Comparison of ENCODE assay signal across 35 cellular contexts in the genomic region with DNA sequence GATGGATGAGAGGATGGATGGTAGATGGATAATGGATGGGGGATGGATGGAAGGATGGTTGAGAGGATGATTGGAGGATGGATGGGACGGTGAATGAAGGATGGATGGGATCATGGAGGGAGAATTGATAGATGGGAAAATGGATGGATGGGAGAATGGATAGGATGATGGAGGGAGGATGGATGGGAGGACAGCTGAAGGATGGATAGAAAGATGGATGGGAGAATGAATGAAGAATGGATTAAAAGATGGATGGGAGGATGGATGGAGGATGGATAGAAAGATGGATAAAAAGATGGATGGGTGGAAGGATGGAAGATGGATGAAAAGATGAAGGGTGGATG.
"Had no signal": no experiment of that assay in that cellular context is flagged by ENCODE, and none has a peak within 500 bp of the region (broad histone marks: within the 10 kb centered on the region; RNA-seq: fewer than 3 reads in every experiment).

No MANE protein-coding gene starts in this region.

- H3K9me3 ChIP-seq: MG63 had no signal

- H3K4me3 ChIP-seq: MG63 had no signal

- DNase-seq: Kasumi-1, MG63, MM.1S, MV-4-11, NCI-H1048, NCI-H1092, NCI-H1092 treated with DMSO at 0.1 percent for 48 hours, NCI-H1105, NCI-H1105 treated with DMSO at 0.1 percent for 48 hours, NCI-H1417, NCI-H1417 treated with DMSO at 0.1 percent for 48 hours, NCI-H1436, NCI-H1436 treated with DMSO at 0.1 percent for 48 hours, NCI-H146, NCI-H1694, NCI-H1694 treated with DMSO at 0.1 percent for 48 hours, NCI-H187, NCI-H187 treated with DMSO at 0.1 percent for 48 hours, NCI-H1930, NCI-H2029, NCI-H2029 treated with DMSO at 0.1 percent for 48 hours, NCI-H2081, NCI-H2081 treated with DMSO at 0.1 percent for 48 hours, NCI-H2107, NCI-H2171, NCI-H2171 treated with DMSO at 0.1 percent for 48 hours, NCI-H2227 treated with DMSO at 0.1 percent for 48 hours, NCI-H226, NCI-H345, NCI-H446, NCI-H446 treated with DMSO at 0.1 percent for 48 hours, NCI-H510A, NCI-H510A treated with DMSO at 0.1 percent for 48 hours, NCI-H524, NCI-H524 treated with DMSO at 0.1 percent for 48 hours had no signal

- H3K27me3 ChIP-seq: MG63 had no signal

- H3K36me3 ChIP-seq: MG63 had no signal
